Comparison of ENCODE assay signal across 14 cellular contexts in the genomic region with DNA sequence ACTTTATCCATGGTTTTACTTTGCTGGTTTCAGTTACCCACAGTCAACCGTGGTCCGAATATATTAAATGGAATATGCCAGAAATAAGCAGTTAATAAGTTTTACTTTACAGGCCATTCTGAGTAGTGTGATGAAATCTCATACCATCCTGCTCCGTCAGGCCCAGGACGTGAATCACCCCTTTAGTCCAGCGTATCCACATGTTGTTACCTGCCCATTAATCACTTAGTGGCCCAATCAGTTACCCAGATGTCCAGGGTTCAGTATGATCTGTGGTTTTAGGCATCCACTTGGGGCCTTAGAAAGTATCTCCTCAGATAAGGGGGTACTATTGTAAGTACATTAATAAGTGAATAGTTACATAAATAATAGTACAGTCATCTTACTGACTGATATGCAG.
A peak's percentile ranks its signal among the peaks of the same experiment; 100 is the strongest.
DNase-seq lines count a peak whose midpoint lies in the region; ATAC-seq and TF ChIP-seq lines count a peak whose summit lies in the region.
"Had no signal": no experiment of that assay in that cellular context is flagged by ENCODE, and none has a peak within 500 bp of the region (broad histone marks: within the 10 kb centered on the region; RNA-seq: fewer than 3 reads in every experiment).

No MANE protein-coding gene starts in this region.

- DNase-seq in AG10803 (ENCODE audit: low read depth): peak; percentile 78
- peak; percentile 78 for DNase-seq in M059J (ENCODE audit: low read depth)
- peak; percentile 87 for DNase-seq in choroid plexus epithelial cell (ENCODE audit: low read depth)
- DNase-seq in myocyte (ENCODE audit: low read depth): peak; percentile 6
- DNase-seq in endothelial cell (ENCODE audit: low spot score): no peak
- no peak for DNase-seq in nucleus accumbens (lab: John Stamatoyannopoulos, UW)
- DNase-seq: KBM-7, NCI-H2081, right lobe of liver, T-helper 2 cell had no signal

- H3K27ac Mint-ChIP-seq in endothelial cell (ENCODE audit: unreplicated experiment): no peak overlapping the region
- H3K27ac Mint-ChIP-seq in stimulated activated memory B cell treated with anti-CD40 and anti-IgM and Interleukin-4, amounts not matched to agents 10 μg/mL and 1 μg/mL and 100 μg/mL, for 72 hours: no peak overlapping the region
- H3K27ac Mint-ChIP-seq: activated naive CD4-positive, alpha-beta T cell treated with anti-CD3 and anti-CD28 coated beads, Interleukin-2, amount 50 U/mL, for 72 hours; type B pancreatic cell had no signal

- H3K9me3 Mint-ChIP-seq in endothelial cell (ENCODE audit: unreplicated experiment): no peaks in the 10 kb centered on the region
- no peaks in the 10 kb centered on the region for H3K9me3 Mint-ChIP-seq in stimulated activated memory B cell treated with anti-CD40 and anti-IgM and Interleukin-4, amounts not matched to agents 10 μg/mL and 1 μg/mL and 100 μg/mL, for 72 hours
- H3K9me3 Mint-ChIP-seq: activated naive CD4-positive, alpha-beta T cell treated with anti-CD3 and anti-CD28 coated beads, Interleukin-2, amount 50 U/mL, for 72 hours; type B pancreatic cell had no signal

- no peaks in the 10 kb centered on the region for H3K36me3 Mint-ChIP-seq in endothelial cell (ENCODE audit: low read depth, unreplicated experiment)
- peaks cover 9% of the 10 kb centered on the region for H3K36me3 Mint-ChIP-seq in stimulated activated memory B cell treated with anti-CD40 and anti-IgM and Interleukin-4, amounts not matched to agents 10 μg/mL and 1 μg/mL and 100 μg/mL, for 72 hours
- H3K36me3 Mint-ChIP-seq: activated naive CD4-positive, alpha-beta T cell treated with anti-CD3 and anti-CD28 coated beads, Interleukin-2, amount 50 U/mL, for 72 hours had no signal

- H3K4me3 ChIP-seq in AG10803 (ENCODE audit: low read length) (no peak overlapping the region), choroid plexus epithelial cell (ENCODE audit: low read depth, low read length) (no peak overlapping the region)
- H3K4me3 ChIP-seq: right lobe of liver had no signal

- no peaks in the 10 kb centered on the region for H3K27me3 Mint-ChIP-seq in endothelial cell (ENCODE audit: unreplicated experiment)
- no peaks in the 10 kb centered on the region for H3K27me3 Mint-ChIP-seq in stimulated activated memory B cell treated with anti-CD40 and anti-IgM and Interleukin-4, amounts not matched to agents 10 μg/mL and 1 μg/mL and 100 μg/mL, for 72 hours
- H3K27me3 Mint-ChIP-seq: type B pancreatic cell had no signal

- ATAC-seq in stimulated activated memory B cell treated with anti-CD40 and anti-IgM and Interleukin-4, amounts not matched to agents 10 μg/mL and 1 μg/mL and 100 μg/mL, for 72 hours: no peak
- ATAC-seq in HG02763 (IDR thresholded peaks at IDR 0.05; ENCODE audit: unreplicated experiment): no peak
- ATAC-seq: activated naive CD4-positive, alpha-beta T cell treated with anti-CD3 and anti-CD28 coated beads, Interleukin-2, amount 50 U/mL, for 72 hours; right lobe of liver had no signal

- H3K4me3 Mint-ChIP-seq in endothelial cell (ENCODE audit: unreplicated experiment): no peak overlapping the region
- no peak overlapping the region for H3K4me3 Mint-ChIP-seq in stimulated activated memory B cell treated with anti-CD40 and anti-IgM and Interleukin-4, amounts not matched to agents 10 μg/mL and 1 μg/mL and 100 μg/mL, for 72 hours
- H3K4me3 Mint-ChIP-seq: type B pancreatic cell had no signal

- TF ChIP-seq CTCF in AG10803 (conservative IDR thresholded peaks at IDR 0.05; ENCODE audit: low read length): no peak
- TF ChIP-seq CTCF in choroid plexus epithelial cell (conservative IDR thresholded peaks at IDR 0.05; ENCODE audit: low read depth, low read length): no peak
- no peak for TF ChIP-seq CTCF in endothelial cell (IDR thresholded peaks at IDR 0.05; ENCODE audit: unreplicated experiment)

- no peaks in the 10 kb centered on the region for H3K4me1 Mint-ChIP-seq in endothelial cell (ENCODE audit: unreplicated experiment)
- no peaks in the 10 kb centered on the region for H3K4me1 Mint-ChIP-seq in stimulated activated memory B cell treated with anti-CD40 and anti-IgM and Interleukin-4, amounts not matched to agents 10 μg/mL and 1 μg/mL and 100 μg/mL, for 72 hours

Comparison
In these comparisons a context has a peak if more than half of its experiments do, and no peak if none do; other contexts are left out.
1. DNase-seq: peak in AG10803 (single experiment), M059J (single experiment), choroid plexus epithelial cell (single experiment) and myocyte (single experiment); none in endothelial cell (single experiment) and nucleus accumbens (0 of 56).